ENCODE assay signal across 13 cellular contexts in the genomic region with DNA sequence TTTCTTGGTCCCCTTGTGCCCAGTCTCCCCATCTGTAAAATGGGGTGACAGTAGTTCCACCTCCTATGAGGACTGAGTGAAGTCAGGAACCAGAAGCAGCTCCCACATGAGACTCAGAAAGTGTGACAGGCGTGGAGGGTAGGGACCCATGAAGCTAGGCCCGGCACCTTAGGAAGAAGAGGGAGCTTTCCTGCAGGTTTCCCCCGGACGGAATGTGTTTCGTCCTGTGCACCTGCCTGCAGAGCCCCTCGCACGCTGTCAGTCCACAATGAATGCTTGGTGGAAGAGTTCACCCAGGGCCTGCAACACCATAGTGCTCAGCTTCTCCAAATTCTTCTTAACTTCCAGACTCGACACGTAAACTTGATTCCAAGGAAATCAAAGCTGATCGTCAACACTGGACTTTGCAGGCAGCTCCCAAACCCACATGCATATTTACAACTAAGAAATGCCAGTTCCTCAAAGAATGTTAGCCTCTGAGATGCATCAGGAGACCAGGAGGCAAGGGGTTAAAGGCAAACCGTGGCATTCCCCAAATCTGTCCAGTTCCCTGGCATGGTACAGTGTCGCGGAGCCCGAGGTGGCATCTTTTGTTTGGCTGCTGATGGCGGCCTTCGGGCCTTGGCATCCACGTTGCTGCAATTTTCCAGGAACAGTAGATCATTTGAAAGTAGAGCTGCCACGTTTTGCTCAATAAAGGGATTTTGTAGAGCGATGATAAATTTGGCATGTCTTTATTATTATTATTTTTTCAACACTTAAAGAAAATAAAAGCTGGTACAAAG. TPM values are rescaled to one million over a fixed set of nuclear protein-coding genes. Genes with fewer than 3 reads are reported as not detected.
DNase-seq lines count a peak whose midpoint lies in the region; ATAC-seq, FAIRE-seq and TF ChIP-seq lines count a peak whose summit lies in the region.
"Had no signal": no experiment of that assay in that cellular context is flagged by ENCODE, and none has a peak within 500 bp of the region (broad histone marks: within the 10 kb centered on the region; RNA-seq: fewer than 3 reads in every experiment).

No MANE protein-coding gene starts in this region.

- no peaks in the 10 kb centered on the region for H3K9me3 ChIP-seq in CD4-positive, CD25-positive, alpha-beta regulatory T cell (ENCODE audit: control insufficient read depth in 2 of 2, low read length in 2 of 2)
- H3K9me3 ChIP-seq in IMR-90 (ENCODE audit: control insufficient read depth, insufficient read depth, low read length) (no peaks in the 10 kb centered on the region), H1 (ENCODE audit: insufficient read depth in 2 of 2, low read depth in 1 of 2, low read length in 1 of 2) (no peaks in the 10 kb centered on the region), osteoblast (ENCODE audit: low read depth, low read length) (no peaks in the 10 kb centered on the region)

- TF ChIP-seq RAD21 in IMR-90 (IDR thresholded peaks at IDR 0.05; ENCODE audit: low read length) (no peak), H1 (IDR thresholded peaks at IDR 0.05 in 1 of 2, conservative IDR thresholded peaks at IDR 0.05 in 1 of 2; ENCODE audit: low read depth in 2 of 2, low read length in 2 of 2) (no peak)

- no peaks in the 10 kb centered on the region for H3K27me3 Mint-ChIP-seq in CD4-positive, CD25-positive, alpha-beta regulatory T cell

- peaks cover 38 to 63% of the 10 kb centered on the region in 2 experiments for H3K79me1 ChIP-seq in IMR-90 (ENCODE audit: low read depth in 1 of 2, low read length in 2 of 2)
- peaks cover 19% of the 10 kb centered on the region for H3K79me1 ChIP-seq in H1 (ENCODE audit: low read depth, low read length)

- no peak for DNase-seq in CD4-positive, CD25-positive, alpha-beta regulatory T cell
- DNase-seq in IMR-90 = no peak
- no peak for DNase-seq in H1 (ENCODE audit: low read depth in 1 of 2, low spot score in 2 of 2)
- DNase-seq in osteoblast (ENCODE audit: insufficient read length, low spot score, missing footprints) = peak; percentile 9
- no peak for DNase-seq in effector CD4-positive, alpha-beta T cell
- DNase-seq in NCI-H1092 (lab: John Stamatoyannopoulos, UW) = no peak
- DNase-seq: activated CD4-positive, alpha-beta memory T cell treated with anti-CD3 and anti-CD28 coated beads, Interleukin-2, amount 10 ng/mL, durations not matched to agents 7 days and 5 days; NCI-H82; stimulated activated CD4-positive, alpha-beta T cell treated with anti-CD3 and anti-CD28 coated beads, Interleukin-4, amount 100 ng/mL, for 24 hours; SW 1271 had no signal

- TF ChIP-seq POLR2A in IMR-90 (IDR thresholded peaks at IDR 0.05; ENCODE audit: low read depth, low read length) (no peak), H1 (IDR thresholded peaks at IDR 0.05; ENCODE audit: control extremely low read depth in 1 of 2, low read depth in 2 of 2, low read length in 2 of 2) (no peak)

- in situ Hi-C loops in IMR-90 (cut with MboI; ENCODE audit: low sequenced_read_pairs) = no loop called here

- peaks cover 69% of the 10 kb centered on the region for H4K20me1 ChIP-seq in IMR-90 (ENCODE audit: insufficient read depth, low read length)
- H4K20me1 ChIP-seq in H1 (replicated peaks in 1 of 2; ENCODE audit: control insufficient read depth in 1 of 2, insufficient read depth in 2 of 2, low read length in 2 of 2) = peaks cover 0 to 4% of the 10 kb centered on the region in 2 experiments
- H4K20me1 ChIP-seq in osteoblast (ENCODE audit: insufficient read depth, low read length) = peaks cover 59% of the 10 kb centered on the region

- H2BK15ac ChIP-seq in IMR-90 (ENCODE audit: low read depth, low read length) (no peak overlapping the region; the same call in 2 of the 3 replicates), H1 (ENCODE audit: low read length) (no peak overlapping the region; the same call in 1 of the 2 replicates)

- H4K8ac ChIP-seq in IMR-90 (ENCODE audit: low read depth in 2 of 2, low read length in 2 of 2) (0 out of 4 replicates have a peak overlapping the region, but pooled peaks of 1 of the 2 experiments have one; percentile 20), H1 (ENCODE audit: extremely low read depth, insufficient read depth, low read length) (no peak overlapping the region)

- H3K56ac ChIP-seq in IMR-90 (ENCODE audit: extremely low read depth, insufficient read depth, low read length) (no peak overlapping the region), H1 (replicated peaks; ENCODE audit: insufficient read length, low read depth, low read length) (no peak overlapping the region)

- no peak overlapping the region for H3K27ac ChIP-seq in CD4-positive, CD25-positive, alpha-beta regulatory T cell (ENCODE audit: insufficient read depth, low read length, poor library complexity, severe bottlenecking)
- H3K27ac ChIP-seq in IMR-90 (ENCODE audit: insufficient read depth, low read length) = no peak overlapping the region
- H3K27ac ChIP-seq in H1 (ENCODE audit: low read depth, low read length) = no peak overlapping the region; the same call in 1 of the 2 replicates
- H3K27ac ChIP-seq in osteoblast (ENCODE audit: low read depth, low read length) = no peak overlapping the region

- dilution Hi-C loops in IMR-90 (cut with HindIII; ENCODE audit: low sequenced_read_pairs, unreplicated experiment) = no loop called here

- peaks cover 45% of the 10 kb centered on the region for H3K4me1 ChIP-seq in CD4-positive, CD25-positive, alpha-beta regulatory T cell (ENCODE audit: control insufficient read depth, insufficient read depth, low read length, poor library complexity, severe bottlenecking)
- H3K4me1 ChIP-seq in IMR-90 (ENCODE audit: control insufficient read depth, insufficient read depth, low read length) (peaks cover 16% of the 10 kb centered on the region), H1 (replicated peaks in 1 of 4; ENCODE audit: control insufficient read depth in 3 of 4, insufficient read depth in 4 of 4, low read length in 3 of 4) (peaks cover 31 to 65% (median 47%) of the 10 kb centered on the region in 4 experiments), osteoblast (ENCODE audit: insufficient read depth, low read length) (no peaks in the 10 kb centered on the region)

- H2BK20ac ChIP-seq in IMR-90 (ENCODE audit: low read depth, low read length) = no peak overlapping the region
- H2BK20ac ChIP-seq in H1 (ENCODE audit: low read length) = peak overlapping the region; percentile 94

- no TSS peak for BruUV-seq in IMR-90 (replicated peaks; lab: Mats Ljungman, UMichigan)

- no peak for ATAC-seq in CD4-positive, CD25-positive, alpha-beta regulatory T cell (ENCODE audit: low read depth in 2 of 2)
- ATAC-seq in IMR-90 (ENCODE audit: low read depth) (no peak), HG03378 (IDR thresholded peaks at IDR 0.05; ENCODE audit: unreplicated experiment) (no peak), HG02852 (IDR thresholded peaks at IDR 0.05; ENCODE audit: unreplicated experiment) (no peak)
- ATAC-seq: natural killer cell treated with Interleukin-12 subunit alpha and Interleukin-12 subunit beta and Interleukin-15 and Interleukin-18, amount 100 ng/mL, for 72 hours had no signal

- H3K4me1 Mint-ChIP-seq in CD4-positive, CD25-positive, alpha-beta regulatory T cell = peaks cover 0 to 56% (median 26%) of the 10 kb centered on the region in 4 donors

- H2BK12ac ChIP-seq in H1 (ENCODE audit: low read depth, low read length) = peak overlapping the region; percentile 84; the same call in 1 of the 2 replicates

- TF ChIP-seq CTCF in IMR-90 (conservative IDR thresholded peaks at IDR 0.05; ENCODE audit: low read depth, low read length) = no peak
- TF ChIP-seq CTCF in H1 (IDR thresholded peaks at IDR 0.05; ENCODE audit: control extremely low read depth in 1 of 3, insufficient read depth in 1 of 3, low read depth in 1 of 3, low read length in 3 of 3) = no peak
- TF ChIP-seq CTCF in osteoblast (IDR thresholded peaks at IDR 0.05; ENCODE audit: extremely low read depth, low read depth, low read length) = no peak

- no peak for TF ChIP-seq EP300 in H1 (IDR thresholded peaks at IDR 0.05; ENCODE audit: borderline replicate concordance in 1 of 2, low read depth in 2 of 2, low read length in 2 of 2)

- no peak overlapping the region for H2BK120ac ChIP-seq in IMR-90 (ENCODE audit: low read depth, low read length)
- no peak overlapping the region for H2BK120ac ChIP-seq in H1 (replicated peaks; ENCODE audit: low read depth, low read length)

- no peaks in the 10 kb centered on the region for H3K36me3 Mint-ChIP-seq in CD4-positive, CD25-positive, alpha-beta regulatory T cell
- H3K36me3 Mint-ChIP-seq: natural killer cell treated with Interleukin-12 subunit alpha and Interleukin-12 subunit beta and Interleukin-15 and Interleukin-18, amount 100 ng/mL, for 72 hours had no signal

- no peaks in the 10 kb centered on the region for H3K23me2 ChIP-seq in H1 (ENCODE audit: low read depth, low read length)

- FAIRE-seq in H1 (lab: Jason Lieb, UNC) = no peak

- no peak overlapping the region for H3K4me3 ChIP-seq in CD4-positive, CD25-positive, alpha-beta regulatory T cell (ENCODE audit: low read depth, low read length)
- H3K4me3 ChIP-seq in IMR-90 (ENCODE audit: insufficient read depth, low read depth, low read length) (no peak overlapping the region), H1 (ENCODE audit: extremely low read depth in 1 of 4, insufficient read depth in 2 of 4, low read depth in 3 of 4, low read length in 4 of 4) (peak overlapping the region in 1 of 4 experiments; percentile 38; a peak in 2 of 8 replicates), osteoblast (ENCODE audit: insufficient read depth, low read length) (no peak overlapping the region)

- peaks cover 14% of the 10 kb centered on the region for H3K9me1 ChIP-seq in IMR-90 (ENCODE audit: insufficient read depth, low read length)

- H4K5ac ChIP-seq in IMR-90 (ENCODE audit: low read depth, low read length) = no peak overlapping the region
- peak overlapping the region; percentile 0 for H4K5ac ChIP-seq in H1 (ENCODE audit: insufficient read length, low read depth, low read length)

- H3K79me2 ChIP-seq in H1 (ENCODE audit: control insufficient read depth in 1 of 2, insufficient read depth in 2 of 2, low read length in 2 of 2) = peaks cover 0 to 67% of the 10 kb centered on the region in 2 experiments; a peak in 3 of 4 replicates
- H3K79me2 ChIP-seq in osteoblast (ENCODE audit: insufficient read depth, low read length) = peaks cover 2% of the 10 kb centered on the region

- H2AFZ ChIP-seq in IMR-90 (replicated peaks; ENCODE audit: low read length, poor library complexity) = no peak overlapping the region
- no peak overlapping the region for H2AFZ ChIP-seq in H1 (ENCODE audit: low read length)
- no peak overlapping the region for H2AFZ ChIP-seq in osteoblast (ENCODE audit: low read length)

- H2AK5ac ChIP-seq in IMR-90 (ENCODE audit: low read depth, low read length) = no peak overlapping the region
- H2AK5ac ChIP-seq in H1 (ENCODE audit: low read depth, low read length) = peak overlapping the region; percentile 97; the same call in 1 of the 2 replicates

- H3K14ac ChIP-seq in IMR-90 (replicated peaks; ENCODE audit: low read depth, low read length) (no peak overlapping the region; the same call in 1 of the 2 replicates), H1 (ENCODE audit: insufficient read length) (no peak overlapping the region)

- H3K27me3 ChIP-seq in CD4-positive, CD25-positive, alpha-beta regulatory T cell (ENCODE audit: control insufficient read depth, insufficient read depth, low read length) = no peaks in the 10 kb centered on the region
- H3K27me3 ChIP-seq in IMR-90 (ENCODE audit: control insufficient read depth, insufficient read depth, low read length) (no peaks in the 10 kb centered on the region), H1 (replicated peaks in 1 of 4; ENCODE audit: control insufficient read depth in 3 of 4, extremely low read depth in 1 of 4, insufficient read depth in 3 of 4, low read length in 3 of 4) (no peaks in the 10 kb centered on the region), osteoblast (ENCODE audit: insufficient read depth, low read length) (no peaks in the 10 kb centered on the region)

- H3K4me2 ChIP-seq in IMR-90 (ENCODE audit: low read depth, low read length) (no peak overlapping the region), H1 (ENCODE audit: insufficient read depth in 1 of 2, low read depth in 2 of 2, low read length in 2 of 2) (peak overlapping the region; percentile 39 to 53), osteoblast (ENCODE audit: insufficient read depth, low read length) (no peak overlapping the region)

- peak overlapping the region in 2 of 3 donors; percentile 34 to 82 for H3K27ac Mint-ChIP-seq in CD4-positive, CD25-positive, alpha-beta regulatory T cell
- H3K27ac Mint-ChIP-seq: activated CD4-positive, alpha-beta memory T cell treated with anti-CD3 and anti-CD28 coated beads, Interleukin-2, amount 10 ng/mL, durations not matched to agents 7 days and 5 days; natural killer cell treated with Interleukin-12 subunit alpha and Interleukin-12 subunit beta and Interleukin-15 and Interleukin-18, amount 100 ng/mL, for 72 hours had no signal

- POLR2A ChIA-PET in IMR-90 (lab: Charles Lee; ENCODE audit: unreplicated experiment) (interaction anchor here (0.6 kb wide), 1 partner anchor 69 kb away, joined by 3 read pairs; no protein-coding TSS in a partner anchor), H1 (lab: Charles Lee; ENCODE audit: partially characterized antibody) (interaction anchor here (0.7 to 2.7 kb wide), 5 partner anchors 9 to 56 kb away, joined by 3 to 17 read pairs (median 3); a partner anchor contains a TSS)

- WGBS in IMR-90 (ENCODE audit: extremely low coverage in 2 of 2, insufficient read length in 1 of 2), 2 experiments = 50% methylated on average over 4 of the region's 19 CpGs; no CpG with 5 or more reads in 1 of the 2 experiments
- WGBS in H1 (ENCODE audit: extremely low coverage in 1 of 2, insufficient coverage in 1 of 2, insufficient read length in 1 of 2, insufficient replicate concordance in 2 of 2, low coverage in 1 of 2, low lambda C conversion rate in 2 of 2, missing lambda C conversion rate in 1 of 2), 2 experiments = 76% methylated on average over 19 of the region's 19 CpGs; no CpG with 5 or more reads in 1 of the 2 experiments

- H3K4ac ChIP-seq in IMR-90 (ENCODE audit: low read depth, low read length) (no peak overlapping the region; the same call in 1 of the 2 replicates), H1 (replicated peaks; ENCODE audit: insufficient read length, low read depth, low read length) (peak overlapping the region; percentile 90)

- H3K18ac ChIP-seq in IMR-90 (ENCODE audit: low read depth, low read length) (no peak overlapping the region), H1 (ENCODE audit: extremely low read depth, low read length) (peak overlapping the region; percentile 91)

- peak overlapping the region; percentile 42 for H2AK9ac ChIP-seq in IMR-90 (replicated peaks; ENCODE audit: low read depth, low read length, poor library complexity)

- H3K4me3 Mint-ChIP-seq in CD4-positive, CD25-positive, alpha-beta regulatory T cell = peak overlapping the region in 1 of 4 donors; percentile 56
- H3K4me3 Mint-ChIP-seq: activated CD4-positive, alpha-beta memory T cell treated with anti-CD3 and anti-CD28 coated beads, Interleukin-2, amount 10 ng/mL, durations not matched to agents 7 days and 5 days; natural killer cell treated with Interleukin-12 subunit alpha and Interleukin-12 subunit beta and Interleukin-15 and Interleukin-18, amount 100 ng/mL, for 72 hours had no signal

- H2BK5ac ChIP-seq in IMR-90 (ENCODE audit: low read depth, low read length, poor library complexity, severe bottlenecking) = no peak overlapping the region
- peak overlapping the region; percentile 76 for H2BK5ac ChIP-seq in H1 (ENCODE audit: low read depth, low read length)

- CTCF ChIA-PET in IMR-90 (lab: Yijun Ruan, JAX) (no interaction called here), H1 (lab: Charles Lee; ENCODE audit: partially characterized antibody) (interaction anchor here (0.8 to 3.9 kb wide), 8 partner anchors 8 to 112 kb away, joined by 3 to 32 read pairs (median 6); no protein-coding TSS in a partner anchor)

- H3K23ac ChIP-seq in IMR-90 (ENCODE audit: low read depth, low read length) = no peak overlapping the region; the same call in 1 of the 2 replicates
- no peak overlapping the region for H3K23ac ChIP-seq in H1 (ENCODE audit: insufficient read length)

- H4K91ac ChIP-seq in IMR-90 (ENCODE audit: insufficient read depth, low read depth, low read length) (no peak overlapping the region), H1 (replicated peaks; ENCODE audit: insufficient read length, low read length) (peak overlapping the region; percentile 76)

- no peaks in the 10 kb centered on the region for H3K9me3 Mint-ChIP-seq in CD4-positive, CD25-positive, alpha-beta regulatory T cell
- H3K9me3 Mint-ChIP-seq: activated CD4-positive, alpha-beta memory T cell treated with anti-CD3 and anti-CD28 coated beads, Interleukin-2, amount 10 ng/mL, durations not matched to agents 7 days and 5 days; natural killer cell treated with Interleukin-12 subunit alpha and Interleukin-12 subunit beta and Interleukin-15 and Interleukin-18, amount 100 ng/mL, for 72 hours had no signal

- no peaks in the 10 kb centered on the region for H3K36me3 ChIP-seq in CD4-positive, CD25-positive, alpha-beta regulatory T cell (ENCODE audit: control insufficient read depth, insufficient read depth, low read length)
- H3K36me3 ChIP-seq in IMR-90 (ENCODE audit: control insufficient read depth, insufficient read depth, low read length) (0 out of 2 replicates have a peak, but pooled peaks cover 1% of the 10 kb centered on the region), H1 (ENCODE audit: control insufficient read depth in 2 of 4, insufficient read depth in 4 of 4, low read length in 3 of 4) (no peaks in the 10 kb centered on the region), osteoblast (ENCODE audit: insufficient read depth, low read length) (no peaks in the 10 kb centered on the region)

- intact Hi-C loops in IMR-90 (cut with micrococcal nuclease) = no loop called here

- no peak overlapping the region for H3K9ac ChIP-seq in IMR-90 (ENCODE audit: low read depth, low read length)
- peak overlapping the region in 1 of 4 experiments; percentile 22; a peak in 1 of 7 replicates for H3K9ac ChIP-seq in H1 (replicated peaks in 1 of 4; ENCODE audit: extremely low read depth in 1 of 4, low read depth in 3 of 4, low read length in 3 of 4)

RNA-seq across cellular contexts. Expression of a gene that starts 15.4 kb away (rescaled TPM):
- total RNA-seq in CD4-positive, CD25-positive, alpha-beta regulatory T cell = 1.3 TPM
- polyA plus RNA-seq in CD4-positive, CD25-positive, alpha-beta regulatory T cell = 1 to 10 TPM in 1 of 4 donors, under 1 TPM in 2, not detected in 1; 0.22 to 1.2 (median 0.40) TPM
- 10.4 and 11.1 TPM in 2 replicates for total RNA-seq in IMR-90 (2012; rRNA removed)
- polyA plus RNA-seq in IMR-90 (2012; rRNA removed) = 15.0 and 19.0 TPM in 2 replicates
- 12.0 and 21.8 TPM in 2 replicates for polyA plus RNA-seq in IMR-90 (2012; cell fraction: cytosol; rRNA removed)
- polyA plus RNA-seq in IMR-90 (2012; cell fraction: nucleus; rRNA removed; ENCODE audit: low replicate concordance) = 13.9 and 32.5 TPM in 2 replicates
- total RNA-seq in H1 (2021; fragmentation: NEBNext Ultra II Directional; extraction: Animal tissue kit (Norgen Biotek cat#: 25700)) = 35.4 and 38.9 TPM in 2 replicates
- polyA plus RNA-seq in H1 (2011; rRNA removed) = 19.0 and 31.5 TPM in 2 replicates
- polyA plus RNA-seq in H1 (2011; cell fraction: cytosol; rRNA removed) = 13.8 TPM
- 38.9 TPM for polyA plus RNA-seq in H1 (2011; cell fraction: nucleus; rRNA removed)
- polyA plus RNA-seq in H1 (2012, experiment 1 of 2) = 17.8 to 35.8 TPM (median 32.9 TPM) in 4 replicates
- polyA plus RNA-seq in H1 (2012, experiment 2 of 2) = 29.9 TPM
- polyA plus RNA-seq in H1 (2013, experiment 1 of 2) = 62.7 TPM
- polyA plus RNA-seq in H1 (2013, experiment 2 of 2) = 63.2 TPM
- polyA minus RNA-seq in H1 (2011; rRNA and poly(A)+ RNA removed) = 22.5 and 24.7 TPM in 2 replicates
- 27.4 TPM for polyA minus RNA-seq in H1 (2011; cell fraction: cytosol; rRNA and poly(A)+ RNA removed)
- 23.6 TPM for polyA minus RNA-seq in H1 (2011; cell fraction: nucleus; rRNA and poly(A)+ RNA removed)
- 16.3 and 18.6 TPM in 2 replicates for total RNA-seq in osteoblast

RNA-seq across cellular contexts. Expression of a gene that starts 56.0 kb away (rescaled TPM):
- 9.4 TPM for total RNA-seq in CD4-positive, CD25-positive, alpha-beta regulatory T cell
- polyA plus RNA-seq in CD4-positive, CD25-positive, alpha-beta regulatory T cell = 10 to 100 TPM in 1 of 4 donors, 1 to 10 TPM in 3; 6.6 to 11.0 (median 8.7) TPM
- total RNA-seq in IMR-90 (2012; rRNA removed) = 41.1 and 42.5 TPM in 2 replicates
- polyA plus RNA-seq in IMR-90 (2012; rRNA removed) = 135 and 171 TPM in 2 replicates
- polyA plus RNA-seq in IMR-90 (2012; cell fraction: cytosol; rRNA removed) = 83.7 and 163 TPM in 2 replicates
- polyA plus RNA-seq in IMR-90 (2012; cell fraction: nucleus; rRNA removed; ENCODE audit: low replicate concordance) = 86.3 and 141 TPM in 2 replicates
- total RNA-seq in H1 (2021; fragmentation: NEBNext Ultra II Directional; extraction: Animal tissue kit (Norgen Biotek cat#: 25700)) = 45.3 and 45.4 TPM in 2 replicates
- polyA plus RNA-seq in H1 (2011; rRNA removed) = 51.7 and 63.5 TPM in 2 replicates
- 41.2 TPM for polyA plus RNA-seq in H1 (2011; cell fraction: cytosol; rRNA removed)
- 46.1 TPM for polyA plus RNA-seq in H1 (2011; cell fraction: nucleus; rRNA removed)
- polyA plus RNA-seq in H1 (2012, experiment 1 of 2) = 31.5 to 47.3 TPM (median 39.6 TPM) in 4 replicates
- 35.9 TPM for polyA plus RNA-seq in H1 (2012, experiment 2 of 2)
- 70.2 TPM for polyA plus RNA-seq in H1 (2013, experiment 1 of 2)
- polyA plus RNA-seq in H1 (2013, experiment 2 of 2) = 79.0 TPM
- 18.7 and 23.8 TPM in 2 replicates for polyA minus RNA-seq in H1 (2011; rRNA and poly(A)+ RNA removed)
- 33.8 TPM for polyA minus RNA-seq in H1 (2011; cell fraction: cytosol; rRNA and poly(A)+ RNA removed)
- polyA minus RNA-seq in H1 (2011; cell fraction: nucleus; rRNA and poly(A)+ RNA removed) = 28.2 TPM
- 37.7 and 40.5 TPM in 2 replicates for total RNA-seq in osteoblast

Comparison
In these comparisons a context has a peak if more than half of its experiments do, and no peak if none do; other contexts are left out.
1. H3K4me2 ChIP-seq: peak in H1 (2 of 2); none in IMR-90 (single experiment) and osteoblast (single experiment).